In the genomic region with DNA sequence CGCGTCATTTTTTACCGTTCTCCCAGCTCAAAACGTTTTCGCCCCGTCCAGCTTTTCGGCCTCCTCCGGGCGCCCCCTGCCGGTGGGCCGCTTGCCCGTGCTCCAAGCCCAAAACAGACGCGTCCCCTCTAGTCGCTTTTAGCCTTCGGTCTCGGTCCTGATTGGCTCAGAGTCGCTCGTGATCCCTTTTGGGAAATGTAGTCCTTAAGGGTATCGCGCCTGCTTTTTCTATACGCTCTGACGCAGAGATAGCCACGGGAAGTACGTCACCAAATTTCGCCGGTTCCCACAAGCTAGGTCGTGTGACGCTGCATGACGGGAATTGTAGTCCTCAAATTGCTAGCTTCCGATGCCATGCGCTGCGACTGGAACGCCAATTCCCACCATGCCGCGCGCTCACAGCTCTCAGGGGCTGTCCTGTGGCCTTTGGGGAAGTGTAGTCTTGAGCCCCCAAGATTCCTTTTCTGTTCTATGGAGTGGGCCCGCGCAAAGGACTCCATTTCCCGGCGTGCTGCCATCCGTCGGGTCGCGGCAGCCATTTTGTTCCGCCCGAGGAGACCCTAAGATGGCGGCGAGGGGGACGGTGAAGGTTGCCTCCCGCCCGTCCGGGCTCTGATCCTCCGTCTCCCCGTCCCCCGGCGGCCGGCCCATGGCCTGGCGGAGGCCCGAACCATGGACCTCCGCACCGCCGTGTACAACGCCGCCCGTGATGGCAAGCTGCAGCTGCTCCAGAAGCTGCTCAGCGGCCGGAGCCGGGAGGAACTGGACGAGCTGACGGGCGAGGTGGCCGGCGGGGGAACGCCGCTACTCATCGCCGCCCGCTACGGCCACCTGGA, we compare ENCODE assay signal across 8 cellular contexts.
DNase-seq lines count a peak whose midpoint lies in the region; ATAC-seq and TF ChIP-seq lines count a peak whose summit lies in the region.

A gene with protein sequence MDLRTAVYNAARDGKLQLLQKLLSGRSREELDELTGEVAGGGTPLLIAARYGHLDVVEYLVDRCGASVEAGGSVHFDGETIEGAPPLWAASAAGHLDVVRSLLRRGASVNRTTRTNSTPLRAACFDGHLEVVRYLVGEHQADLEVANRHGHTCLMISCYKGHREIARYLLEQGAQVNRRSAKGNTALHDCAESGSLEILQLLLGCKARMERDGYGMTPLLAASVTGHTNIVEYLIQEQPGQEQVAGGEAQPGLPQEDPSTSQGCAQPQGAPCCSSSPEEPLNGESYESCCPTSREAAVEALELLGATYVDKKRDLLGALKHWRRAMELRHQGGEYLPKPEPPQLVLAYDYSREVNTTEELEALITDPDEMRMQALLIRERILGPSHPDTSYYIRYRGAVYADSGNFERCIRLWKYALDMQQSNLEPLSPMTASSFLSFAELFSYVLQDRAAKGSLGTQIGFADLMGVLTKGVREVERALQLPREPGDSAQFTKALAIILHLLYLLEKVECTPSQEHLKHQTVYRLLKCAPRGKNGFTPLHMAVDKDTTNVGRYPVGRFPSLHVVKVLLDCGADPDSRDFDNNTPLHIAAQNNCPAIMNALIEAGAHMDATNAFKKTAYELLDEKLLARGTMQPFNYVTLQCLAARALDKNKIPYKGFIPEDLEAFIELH (plus strand): TSS at position 552 of the 836 bp plus-strand sequence. CDS start 121 bp downstream, at position 673.

- in situ Hi-C loops in astrocyte of the cerebellum (cut with HindIII; ENCODE audit: low sequenced_read_pairs), result no loop called here

- peak; percentile 98 for DNase-seq in NCI-H2029 treated with DMSO at 0.1 percent for 48 hours (lab: John Stamatoyannopoulos, UW)
- peak; percentile 98 for DNase-seq in T-helper 9 cell
- peak; percentile 100 for DNase-seq in astrocyte of the cerebellum (ENCODE audit: low read depth)
- DNase-seq in hepatic stellate cell (ENCODE audit: low spot score), result peak; percentile 98
- DNase-seq in cortex of kidney (lab: John Stamatoyannopoulos, UW), result no peak

- H3K4me3 ChIP-seq in astrocyte of the cerebellum (ENCODE audit: low read depth, low read length), result peak within 1 kb of the TSS; percentile 70
- peak within 1 kb of the TSS; percentile 82 for H3K4me3 ChIP-seq in rectal smooth muscle tissue (ENCODE audit: low read length)

- no peaks in the 10 kb centered on the region for H3K27me3 ChIP-seq in rectal smooth muscle tissue (ENCODE audit: control insufficient read depth, insufficient read depth, low read length)

- H3K9ac ChIP-seq in rectal smooth muscle tissue (ENCODE audit: low read length), result peak within 1 kb of the TSS; percentile 77

- H3K4me1 ChIP-seq in rectal smooth muscle tissue (ENCODE audit: control insufficient read depth, insufficient read depth, low read length), result no peaks in the 10 kb centered on the region

- peaks cover 17% of the 10 kb centered on the region for H3K36me3 ChIP-seq in rectal smooth muscle tissue (ENCODE audit: control insufficient read depth, insufficient read depth, low read length)

- ATAC-seq in GM18508 (IDR thresholded peaks at IDR 0.05; ENCODE audit: insufficient read depth, unreplicated experiment), result peak; percentile 93
- ATAC-seq in HG03025 (IDR thresholded peaks at IDR 0.05; ENCODE audit: low FRiP score, unreplicated experiment), result peak; percentile 95

- peak within 1 kb of the TSS; percentile 94 for H3K27ac ChIP-seq in rectal smooth muscle tissue (ENCODE audit: low read depth, low read length)

- peak; percentile 99 for TF ChIP-seq CTCF in astrocyte of the cerebellum (IDR thresholded peaks at IDR 0.05; ENCODE audit: low read depth, low read length, missing control alignments)
